Comparison of ENCODE assay signal across 8 cellular contexts in genomic region chr19:21851596-21852345, GRCh38. TPM values are rescaled to one million over a fixed set of nuclear protein-coding genes. Genes with fewer than 3 reads are reported as not detected.
A peak's percentile ranks its signal among the peaks of the same experiment; 100 is the strongest.
DNase-seq lines count a peak whose midpoint lies in the region; ATAC-seq and TF ChIP-seq lines count a peak whose summit lies in the region.

No MANE protein-coding gene starts in this region.

- H3K4me3 ChIP-seq in neutrophil (ENCODE audit: low read depth in 1 of 2, low read length in 1 of 2) (peak overlapping the region; percentile 82 to 85), subcutaneous abdominal adipose tissue (ENCODE audit: low read depth in 1 of 5, low read length in 5 of 5) (peak overlapping the region; percentile 83 to 96 (median 93))

- H3K27me3 Mint-ChIP-seq in Calu3 (ENCODE audit: unreplicated experiment): no peaks in the 10 kb centered on the region
- no peaks in the 10 kb centered on the region for H3K27me3 Mint-ChIP-seq in IgD-negative memory B cell
- no peaks in the 10 kb centered on the region for H3K27me3 Mint-ChIP-seq in activated naive CD4-positive, alpha-beta T cell treated with anti-CD3 and anti-CD28 coated beads, Interleukin-2, amount 50 U/mL, for 24 hours

- BruUV-seq in Calu3 (replicated peaks; lab: Mats Ljungman, UMichigan): no TSS peak

- H3K4me1 ChIP-seq in neutrophil (ENCODE audit: control insufficient read depth in 1 of 2, insufficient read depth in 1 of 2, low read depth in 1 of 2, low read length in 1 of 2): peaks cover 13 to 19% of the 10 kb centered on the region in 2 experiments
- peaks cover 3 to 15% (median 10%) of the 10 kb centered on the region in 5 donors for H3K4me1 ChIP-seq in subcutaneous abdominal adipose tissue (ENCODE audit: control insufficient read depth in 5 of 5, insufficient read depth in 5 of 5, low read length in 5 of 5)

- H3K27ac ChIP-seq in neutrophil (peak overlapping the region; percentile 81), subcutaneous abdominal adipose tissue (ENCODE audit: low read depth, low read length) (peak overlapping the region; percentile 75)

- TF ChIP-seq CTCF in Calu3 (IDR thresholded peaks at IDR 0.05; ENCODE audit: unreplicated experiment) (no peak), neutrophil (IDR thresholded peaks at IDR 0.05) (no peak)

- H3K9ac ChIP-seq in subcutaneous abdominal adipose tissue (ENCODE audit: low read length in 5 of 5): peak overlapping the region; percentile 38 to 85 (median 76)

- H3K9me3 Mint-ChIP-seq in Calu3 (ENCODE audit: low read depth, unreplicated experiment) (no peaks in the 10 kb centered on the region), IgD-negative memory B cell (no peaks in the 10 kb centered on the region)
- H3K9me3 Mint-ChIP-seq in activated naive CD4-positive, alpha-beta T cell treated with anti-CD3 and anti-CD28 coated beads, Interleukin-2, amount 50 U/mL, for 24 hours: no peaks in the 10 kb centered on the region

- H3K27ac Mint-ChIP-seq in Calu3 (ENCODE audit: unreplicated experiment) (no peak overlapping the region), IgD-negative memory B cell (peak overlapping the region; percentile 78 to 96 (median 92))
- peak overlapping the region; percentile 84 for H3K27ac Mint-ChIP-seq in activated naive CD4-positive, alpha-beta T cell treated with anti-CD3 and anti-CD28 coated beads, Interleukin-2, amount 50 U/mL, for 24 hours

- H3K9me3 ChIP-seq in neutrophil (no peaks in the 10 kb centered on the region), subcutaneous abdominal adipose tissue (ENCODE audit: control insufficient read depth in 5 of 5, low read length in 5 of 5) (no peaks in the 10 kb centered on the region)

- H3K36me3 ChIP-seq in neutrophil (peaks cover 7% of the 10 kb centered on the region), subcutaneous abdominal adipose tissue (ENCODE audit: control insufficient read depth in 5 of 5, insufficient read depth in 5 of 5, low read length in 5 of 5) (peaks cover 0 to 15% (median 5%) of the 10 kb centered on the region in 5 donors)

- H3K27me3 ChIP-seq in neutrophil (no peaks in the 10 kb centered on the region), subcutaneous abdominal adipose tissue (ENCODE audit: control insufficient read depth in 5 of 5, insufficient read depth in 4 of 5, low read length in 5 of 5) (no peaks in the 10 kb centered on the region)

- H3K36me3 Mint-ChIP-seq in Calu3 (ENCODE audit: insufficient read depth, unreplicated experiment): no peaks in the 10 kb centered on the region
- H3K36me3 Mint-ChIP-seq in IgD-negative memory B cell: peaks cover 2% of the 10 kb centered on the region
- peaks cover 5% of the 10 kb centered on the region for H3K36me3 Mint-ChIP-seq in activated naive CD4-positive, alpha-beta T cell treated with anti-CD3 and anti-CD28 coated beads, Interleukin-2, amount 50 U/mL, for 24 hours

- peak; percentile 59 for DNase-seq in Calu3
- DNase-seq in SK-N-DZ (ENCODE audit: low spot score): peak; percentile 96
- DNase-seq in globus pallidus (ENCODE audit: low spot score): peak; percentile 93

- ATAC-seq in GM21390 (IDR thresholded peaks at IDR 0.05; ENCODE audit: unreplicated experiment): peak; percentile 97

- intact Hi-C loops in Calu3 (cut with micrococcal nuclease; ENCODE audit: unreplicated experiment): no loop called here

- H3K4me1 Mint-ChIP-seq in Calu3 (ENCODE audit: low read depth, unreplicated experiment): no peaks in the 10 kb centered on the region
- peaks cover 15 to 20% (median 18%) of the 10 kb centered on the region in 3 donors for H3K4me1 Mint-ChIP-seq in IgD-negative memory B cell
- peaks cover 29% of the 10 kb centered on the region for H3K4me1 Mint-ChIP-seq in activated naive CD4-positive, alpha-beta T cell treated with anti-CD3 and anti-CD28 coated beads, Interleukin-2, amount 50 U/mL, for 24 hours

- peak overlapping the region; percentile 43 for H3K4me3 Mint-ChIP-seq in Calu3 (ENCODE audit: low read depth, unreplicated experiment)
- H3K4me3 Mint-ChIP-seq in IgD-negative memory B cell: peak overlapping the region; percentile 94 to 97 (median 96)
- H3K4me3 Mint-ChIP-seq in activated naive CD4-positive, alpha-beta T cell treated with anti-CD3 and anti-CD28 coated beads, Interleukin-2, amount 50 U/mL, for 24 hours: peak overlapping the region; percentile 92

- CTCF ChIA-PET in Calu3 (lab: Charles Lee): no interaction called here

RNA-seq across cellular contexts. Expression of gene ZNF43, which starts 15.8 kb away (rescaled TPM):
- 6.1 and 6.5 TPM in 2 replicates for total RNA-seq in Calu3 (2022)
- polyA plus RNA-seq in IgD-negative memory B cell: 17.0 TPM
- polyA plus RNA-seq in SK-N-DZ (2014; cell fraction: cytosol; rRNA removed): 21.8 and 23.6 TPM in 2 replicates
- polyA plus RNA-seq in SK-N-DZ (2014; cell fraction: nucleus; rRNA removed): 24.6 and 34.6 TPM in 2 replicates

Comparison
In these comparisons a context has a peak if more than half of its experiments do, and no peak if none do; other contexts are left out.
1. Peak in every context shown above with its lines: DNase-seq, ATAC-seq, H3K4me3 ChIP-seq and H3K27ac ChIP-seq.
2. H3K4me3 Mint-ChIP-seq: peak in every context shown above with its lines; median percentile 96 in IgD-negative memory B cell; 92 in activated naive CD4-positive, alpha-beta T cell treated with anti-CD3 and anti-CD28 coated beads, Interleukin-2, amount 50 U/mL, for 24 hours; 43 in Calu3.